1 cellular context compared by ENCODE assay signal in genomic region chrX:153927936-153928760, GRCh38.
TF ChIP-seq lines count a peak whose summit lies in the region.

No MANE protein-coding gene starts in this region.

TF ChIP-seq in HepG2, 621 proteins besides CTCF, POLR2A, EP300 and RAD21 (continued from another document):
- TF ChIP-seq ZHX2 (IDR thresholded peaks at IDR 0.05; ENCODE audit: low read depth) = no peak
- TF ChIP-seq ZHX2 (CRISPR knock-in tag; IDR thresholded peaks at IDR 0.05; ENCODE audit: borderline replicate concordance) = no peak
- TF ChIP-seq SOX13 (IDR thresholded peaks at IDR 0.05) = no peak
- peak in 1 of 2 experiments; percentile 20; a peak in 1 of 4 replicates for TF ChIP-seq SOX13 (CRISPR knock-in tag; conservative IDR thresholded peaks at IDR 0.05 in 1 of 2, IDR thresholded peaks at IDR 0.05 in 1 of 2)
- no peak for TF ChIP-seq THYN1 (CRISPR knock-in tag; IDR thresholded peaks at IDR 0.05; ENCODE audit: borderline replicate concordance, low read depth)
- no peak for TF ChIP-seq ETV6 (CRISPR knock-in tag; conservative IDR thresholded peaks at IDR 0.05)
